Comparison of ENCODE assay signal across 22 cellular contexts in genomic region chr9:128694344-128694743, GRCh38. TPM values are rescaled to one million over a fixed set of nuclear protein-coding genes. Genes with fewer than 3 reads are reported as not detected.
DNase-seq lines count a peak whose midpoint lies in the region; ATAC-seq and TF ChIP-seq lines count a peak whose summit lies in the region.
"Had no signal": no experiment of that assay in that cellular context is flagged by ENCODE, and none has a peak within 500 bp of the region (broad histone marks: within the 10 kb centered on the region; RNA-seq: fewer than 3 reads in every experiment).

No MANE protein-coding gene starts in this region.

- peaks cover 18% of the 10 kb centered on the region for H3K4me1 ChIP-seq in lower lobe of right lung

- no peak for DNase-seq in activated CD4-positive, alpha-beta T cell treated with anti-CD3 and anti-CD28 coated beads for 36 hours
- DNase-seq in activated CD4-positive, alpha-beta T cell treated with anti-CD3 and anti-CD28 coated beads, Interleukin-2, amount 50 U/mL, for 48 hours = no peak
- DNase-seq in stimulated activated naive CD8-positive, alpha-beta T cell treated with anti-CD3 and anti-CD28 coated beads, Interleukin-15, amount 100 ng/mL, for 72 hours = no peak
- no peak for DNase-seq in central memory CD8-positive, alpha-beta T cell (ENCODE audit: low spot score in 2 of 2)
- DNase-seq in GOT3 (lab: John Stamatoyannopoulos, UW) (no peak), lower lobe of right lung (no peak)
- DNase-seq: AML-193, DMS79 treated with DMSO at 0.1 percent for 48 hours, Karpas-422, MG63, NCI-H1048, NCI-H1436 treated with DMSO at 0.1 percent for 48 hours, NCI-H2029, NCI-H2171, NCI-H526 had no signal

- peaks cover 63% of the 10 kb centered on the region for H3K36me3 ChIP-seq in lower lobe of right lung

- H3K27me3 ChIP-seq in lower lobe of right lung (ENCODE audit: low read depth) = no peaks in the 10 kb centered on the region
- H3K27me3 ChIP-seq: MG63, SJSA1 had no signal

- no peak overlapping the region for H3K4me3 ChIP-seq in lower lobe of right lung
- H3K4me3 ChIP-seq: GM23338, MG63, SJSA1 had no signal

- TF ChIP-seq CTCF in lower lobe of right lung (IDR thresholded peaks at IDR 0.05) = no peak

- no peak overlapping the region for H3K27ac ChIP-seq in lower lobe of right lung
- H3K27ac ChIP-seq: 22Rv1, SJSA1 had no signal

- H3K36me3 Mint-ChIP-seq in activated CD4-positive, alpha-beta T cell treated with anti-CD3 and anti-CD28 coated beads for 36 hours (ENCODE audit: low read depth) = peaks cover 63% of the 10 kb centered on the region
- H3K36me3 Mint-ChIP-seq in stimulated activated naive CD8-positive, alpha-beta T cell treated with anti-CD3 and anti-CD28 coated beads, Interleukin-15, Interleukin-2, amounts not matched to agents 100 ng/mL and 50 ng/mL, for 24 hours (ENCODE audit: low read depth) = peaks cover 62% of the 10 kb centered on the region
- H3K36me3 Mint-ChIP-seq in central memory CD8-positive, alpha-beta T cell (ENCODE audit: insufficient read depth) = peaks cover 56% of the 10 kb centered on the region

- no peaks in the 10 kb centered on the region for H3K27me3 Mint-ChIP-seq in activated CD4-positive, alpha-beta T cell treated with anti-CD3 and anti-CD28 coated beads for 36 hours
- no peaks in the 10 kb centered on the region for H3K27me3 Mint-ChIP-seq in stimulated activated naive CD8-positive, alpha-beta T cell treated with anti-CD3 and anti-CD28 coated beads, Interleukin-15, Interleukin-2, amounts not matched to agents 100 ng/mL and 50 ng/mL, for 24 hours
- no peaks in the 10 kb centered on the region for H3K27me3 Mint-ChIP-seq in stimulated activated naive CD8-positive, alpha-beta T cell treated with anti-CD3 and anti-CD28 coated beads, Interleukin-15, amount 100 ng/mL, for 72 hours
- H3K27me3 Mint-ChIP-seq in central memory CD8-positive, alpha-beta T cell = no peaks in the 10 kb centered on the region
- H3K27me3 Mint-ChIP-seq: IgD-negative memory B cell had no signal

- CTCF ChIA-PET in activated CD4-positive, alpha-beta T cell treated with anti-CD3 and anti-CD28 coated beads for 36 hours (lab: Charles Lee) = interaction anchor here (0.6 to 4.4 kb wide), 2 partner anchors 8 to 101 kb away, joined by 3 to 24 read pairs; partner anchors contain the start of gene PKN3

- POLR2A ChIA-PET in activated CD4-positive, alpha-beta T cell treated with anti-CD3 and anti-CD28 coated beads for 36 hours (lab: Charles Lee) = no interaction called here

- H3K9me3 Mint-ChIP-seq in activated CD4-positive, alpha-beta T cell treated with anti-CD3 and anti-CD28 coated beads for 36 hours (ENCODE audit: low read depth) = no peaks in the 10 kb centered on the region
- no peaks in the 10 kb centered on the region for H3K9me3 Mint-ChIP-seq in stimulated activated naive CD8-positive, alpha-beta T cell treated with anti-CD3 and anti-CD28 coated beads, Interleukin-15, Interleukin-2, amounts not matched to agents 100 ng/mL and 50 ng/mL, for 24 hours
- no peaks in the 10 kb centered on the region for H3K9me3 Mint-ChIP-seq in stimulated activated naive CD8-positive, alpha-beta T cell treated with anti-CD3 and anti-CD28 coated beads, Interleukin-15, amount 100 ng/mL, for 72 hours
- no peaks in the 10 kb centered on the region for H3K9me3 Mint-ChIP-seq in central memory CD8-positive, alpha-beta T cell
- H3K9me3 Mint-ChIP-seq: GM23338 had no signal

- no peak for ATAC-seq in activated CD4-positive, alpha-beta T cell treated with anti-CD3 and anti-CD28 coated beads for 36 hours
- ATAC-seq in stimulated activated naive CD8-positive, alpha-beta T cell treated with anti-CD3 and anti-CD28 coated beads, Interleukin-15, amount 100 ng/mL, for 72 hours = no peak
- ATAC-seq in central memory CD8-positive, alpha-beta T cell (replicated peaks; ENCODE audit: extremely low read depth, poor library complexity, severe bottlenecking) = no peak
- ATAC-seq in GM21526 (IDR thresholded peaks at IDR 0.05; ENCODE audit: low FRiP score, unreplicated experiment) (no peak), lower lobe of right lung (no peak)
- ATAC-seq: GM23338, HCT116 had no signal

- peak overlapping the region; percentile 42 for H3K27ac Mint-ChIP-seq in activated CD4-positive, alpha-beta T cell treated with anti-CD3 and anti-CD28 coated beads for 36 hours
- H3K27ac Mint-ChIP-seq in stimulated activated naive CD8-positive, alpha-beta T cell treated with anti-CD3 and anti-CD28 coated beads, Interleukin-15, Interleukin-2, amounts not matched to agents 100 ng/mL and 50 ng/mL, for 24 hours = peak overlapping the region; percentile 89
- H3K27ac Mint-ChIP-seq in stimulated activated naive CD8-positive, alpha-beta T cell treated with anti-CD3 and anti-CD28 coated beads, Interleukin-15, amount 100 ng/mL, for 72 hours = no peak overlapping the region
- H3K27ac Mint-ChIP-seq in central memory CD8-positive, alpha-beta T cell (ENCODE audit: low read depth) = peak overlapping the region; percentile 46
- H3K27ac Mint-ChIP-seq: GM23338 had no signal

- H3K4me1 Mint-ChIP-seq in activated CD4-positive, alpha-beta T cell treated with anti-CD3 and anti-CD28 coated beads for 36 hours = peaks cover 22% of the 10 kb centered on the region
- H3K4me1 Mint-ChIP-seq in stimulated activated naive CD8-positive, alpha-beta T cell treated with anti-CD3 and anti-CD28 coated beads, Interleukin-15, Interleukin-2, amounts not matched to agents 100 ng/mL and 50 ng/mL, for 24 hours (ENCODE audit: low read depth) = peaks cover 32% of the 10 kb centered on the region
- H3K4me1 Mint-ChIP-seq in stimulated activated naive CD8-positive, alpha-beta T cell treated with anti-CD3 and anti-CD28 coated beads, Interleukin-15, amount 100 ng/mL, for 72 hours = peaks cover 36% of the 10 kb centered on the region
- H3K4me1 Mint-ChIP-seq in central memory CD8-positive, alpha-beta T cell = peaks cover 25% of the 10 kb centered on the region

- intact Hi-C loops in activated CD4-positive, alpha-beta T cell treated with anti-CD3 and anti-CD28 coated beads for 36 hours (cut with DNase I, micrococcal nuclease) = no loop called here
- intact Hi-C loops in lower lobe of right lung (cut with DNase I) = no loop called here

- no peak overlapping the region for H3K4me3 Mint-ChIP-seq in activated CD4-positive, alpha-beta T cell treated with anti-CD3 and anti-CD28 coated beads for 36 hours
- no peak overlapping the region for H3K4me3 Mint-ChIP-seq in stimulated activated naive CD8-positive, alpha-beta T cell treated with anti-CD3 and anti-CD28 coated beads, Interleukin-15, Interleukin-2, amounts not matched to agents 100 ng/mL and 50 ng/mL, for 24 hours
- H3K4me3 Mint-ChIP-seq in stimulated activated naive CD8-positive, alpha-beta T cell treated with anti-CD3 and anti-CD28 coated beads, Interleukin-15, amount 100 ng/mL, for 72 hours = no peak overlapping the region
- no peak overlapping the region for H3K4me3 Mint-ChIP-seq in central memory CD8-positive, alpha-beta T cell
- H3K4me3 Mint-ChIP-seq: GM23338 had no signal

- no peaks in the 10 kb centered on the region for H3K9me3 ChIP-seq in lower lobe of right lung
- H3K9me3 ChIP-seq: MG63, SJSA1 had no signal

RNA-seq across cellular contexts. Expression of gene SET, which starts 5.3 kb away (rescaled TPM):
- total RNA-seq in activated CD4-positive, alpha-beta T cell treated with anti-CD3 and anti-CD28 coated beads for 36 hours = 100 to 1,000 TPM; 673 to 682 TPM
- 197 TPM for total RNA-seq in lower lobe of right lung

RNA-seq across cellular contexts. Expression of gene PKN3, which starts 8.0 kb away (rescaled TPM):
- total RNA-seq in activated CD4-positive, alpha-beta T cell treated with anti-CD3 and anti-CD28 coated beads for 36 hours = 10 to 100 TPM; 14.6 to 14.9 TPM
- 11.1 TPM for total RNA-seq in lower lobe of right lung

RNA-seq across cellular contexts. Expression of gene ZDHHC12, which starts 29.6 kb away (rescaled TPM):
- total RNA-seq in activated CD4-positive, alpha-beta T cell treated with anti-CD3 and anti-CD28 coated beads for 36 hours = 10 to 100 TPM; 45.3 to 49.5 TPM
- total RNA-seq in lower lobe of right lung = 29.4 TPM

RNA-seq across cellular contexts. Expression of gene DYNC2I2, which starts 37.7 kb away (rescaled TPM):
- total RNA-seq in activated CD4-positive, alpha-beta T cell treated with anti-CD3 and anti-CD28 coated beads for 36 hours = 10 to 100 TPM; 26.7 to 35.7 TPM
- 37.3 TPM for total RNA-seq in lower lobe of right lung

Comparison
In these comparisons a context has a peak if more than half of its experiments do, and no peak if none do; other contexts are left out.
1. H3K27ac Mint-ChIP-seq: peak in activated CD4-positive, alpha-beta T cell treated with anti-CD3 and anti-CD28 coated beads for 36 hours (single experiment), stimulated activated naive CD8-positive, alpha-beta T cell treated with anti-CD3 and anti-CD28 coated beads, Interleukin-15, Interleukin-2, amounts not matched to agents 100 ng/mL and 50 ng/mL, for 24 hours (single experiment) and central memory CD8-positive, alpha-beta T cell (single experiment); none in stimulated activated naive CD8-positive, alpha-beta T cell treated with anti-CD3 and anti-CD28 coated beads, Interleukin-15, amount 100 ng/mL, for 72 hours (0 of 2).